ENCODE assay signal across 8 cellular contexts in the genomic region with DNA sequence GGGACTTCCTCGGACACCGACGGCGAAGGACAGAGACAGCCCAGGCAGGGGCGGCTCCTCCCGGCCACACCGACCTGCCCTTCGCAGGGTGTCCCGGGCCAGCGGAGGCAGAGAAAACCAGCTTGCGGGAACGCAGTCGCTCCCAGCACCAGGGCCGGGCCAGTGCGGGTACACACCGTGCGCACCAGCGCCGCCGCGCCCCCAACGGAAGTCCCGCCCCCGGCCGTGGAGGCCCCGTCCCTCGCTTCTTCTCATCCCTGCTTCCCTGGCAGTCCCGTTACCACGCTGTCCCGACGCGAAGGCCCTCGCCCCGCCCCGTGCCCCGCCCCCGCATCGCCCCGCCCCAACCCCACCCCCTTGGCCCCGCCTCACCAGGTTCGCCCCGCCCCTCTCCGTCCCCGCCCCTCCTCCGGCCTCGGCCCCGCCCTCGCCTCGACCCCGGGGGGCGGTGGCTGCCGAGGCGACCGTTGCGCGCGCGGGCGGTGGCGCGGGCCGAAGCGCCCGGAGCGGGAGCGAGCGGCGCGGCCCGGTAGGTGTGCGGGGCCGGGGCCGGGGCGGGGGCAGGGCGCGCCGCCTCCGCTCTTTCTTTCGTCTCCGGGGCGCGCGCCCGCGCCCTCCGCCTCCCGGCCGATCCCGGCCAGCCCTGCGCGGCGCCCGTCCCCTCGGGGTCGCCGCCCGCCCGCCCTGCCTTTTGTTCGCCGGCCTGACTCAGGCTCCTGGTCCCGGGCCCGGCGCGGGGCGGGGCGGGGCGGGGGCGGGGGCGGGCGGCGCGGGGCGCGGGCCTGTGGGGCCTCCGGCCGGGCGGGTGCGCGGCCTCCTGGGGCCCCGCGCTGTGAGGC. TPM values are rescaled to one million over a fixed set of nuclear protein-coding genes. Genes with fewer than 3 reads are reported as not detected.
DNase-seq lines count a peak whose midpoint lies in the region; ATAC-seq and TF ChIP-seq lines count a peak whose summit lies in the region.

A gene with protein sequence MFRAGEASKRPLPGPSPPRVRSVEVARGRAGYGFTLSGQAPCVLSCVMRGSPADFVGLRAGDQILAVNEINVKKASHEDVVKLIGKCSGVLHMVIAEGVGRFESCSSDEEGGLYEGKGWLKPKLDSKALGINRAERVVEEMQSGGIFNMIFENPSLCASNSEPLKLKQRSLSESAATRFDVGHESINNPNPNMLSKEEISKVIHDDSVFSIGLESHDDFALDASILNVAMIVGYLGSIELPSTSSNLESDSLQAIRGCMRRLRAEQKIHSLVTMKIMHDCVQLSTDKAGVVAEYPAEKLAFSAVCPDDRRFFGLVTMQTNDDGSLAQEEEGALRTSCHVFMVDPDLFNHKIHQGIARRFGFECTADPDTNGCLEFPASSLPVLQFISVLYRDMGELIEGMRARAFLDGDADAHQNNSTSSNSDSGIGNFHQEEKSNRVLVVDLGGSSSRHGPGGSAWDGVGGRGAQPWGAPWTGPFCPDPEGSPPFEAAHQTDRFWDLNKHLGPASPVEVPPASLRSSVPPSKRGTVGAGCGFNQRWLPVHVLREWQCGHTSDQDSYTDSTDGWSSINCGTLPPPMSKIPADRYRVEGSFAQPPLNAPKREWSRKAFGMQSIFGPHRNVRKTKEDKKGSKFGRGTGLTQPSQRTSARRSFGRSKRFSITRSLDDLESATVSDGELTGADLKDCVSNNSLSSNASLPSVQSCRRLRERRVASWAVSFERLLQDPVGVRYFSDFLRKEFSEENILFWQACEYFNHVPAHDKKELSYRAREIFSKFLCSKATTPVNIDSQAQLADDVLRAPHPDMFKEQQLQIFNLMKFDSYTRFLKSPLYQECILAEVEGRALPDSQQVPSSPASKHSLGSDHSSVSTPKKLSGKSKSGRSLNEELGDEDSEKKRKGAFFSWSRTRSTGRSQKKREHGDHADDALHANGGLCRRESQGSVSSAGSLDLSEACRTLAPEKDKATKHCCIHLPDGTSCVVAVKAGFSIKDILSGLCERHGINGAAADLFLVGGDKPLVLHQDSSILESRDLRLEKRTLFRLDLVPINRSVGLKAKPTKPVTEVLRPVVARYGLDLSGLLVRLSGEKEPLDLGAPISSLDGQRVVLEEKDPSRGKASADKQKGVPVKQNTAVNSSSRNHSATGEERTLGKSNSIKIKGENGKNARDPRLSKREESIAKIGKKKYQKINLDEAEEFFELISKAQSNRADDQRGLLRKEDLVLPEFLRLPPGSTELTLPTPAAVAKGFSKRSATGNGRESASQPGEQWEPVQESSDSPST (N-terminal part only) (plus strand): TSS at position 451 of the 839 bp plus-strand sequence. CDS start 23,150 bp downstream, outside the sequence.

- intact Hi-C loops in vagina (cut with DNase I), result loop anchor here (10.0 kb wide), 1 partner anchor 88 kb away; no protein-coding TSS in a partner anchor

- H3K36me3 ChIP-seq in hepatocyte (replicated peaks; ENCODE audit: insufficient read depth, low read depth) (no peaks in the 10 kb centered on the region), vagina (no peaks in the 10 kb centered on the region)

- H3K27me3 ChIP-seq in hepatocyte (no peaks in the 10 kb centered on the region), vagina (no peaks in the 10 kb centered on the region)

- H3K79me2 ChIP-seq in hepatocyte, result peaks cover 44% of the 10 kb centered on the region

- H3K27ac ChIP-seq in hepatocyte, result peak within 1 kb of the TSS; percentile 95
- peak within 1 kb of the TSS; percentile 92 for H3K27ac ChIP-seq in vagina

- peak in 1 of 2 donors; percentile 88 for TF ChIP-seq POLR2A in vagina (IDR thresholded peaks at IDR 0.05)

- TF ChIP-seq CTCF in GM12864 (IDR thresholded peaks at IDR 0.05; ENCODE audit: low read depth, low read length, missing control alignments) (no peak), hepatocyte (IDR thresholded peaks at IDR 0.05; ENCODE audit: poor library complexity) (no peak), vagina (IDR thresholded peaks at IDR 0.05) (no peak)

- WGBS in hepatocyte (ENCODE audit: low lambda C conversion rate, missing lambda C conversion rate), result 0% methylated on average over 43 of the region's 121 CpGs

- H4K20me1 ChIP-seq in hepatocyte (ENCODE audit: insufficient read depth, poor library complexity, severe bottlenecking), result no peaks in the 10 kb centered on the region

- H3K4me1 ChIP-seq in hepatocyte (ENCODE audit: insufficient read depth) (peaks cover 12% of the 10 kb centered on the region), vagina (peaks cover 34% of the 10 kb centered on the region)

- H3K4me3 ChIP-seq in GM12864 (ENCODE audit: low read depth, low read length) (peak within 1 kb of the TSS; percentile 57), hepatocyte (peak within 1 kb of the TSS; percentile 96), vagina (peak within 1 kb of the TSS; percentile 77 to 97)

- H3K9me2 ChIP-seq in hepatocyte (replicated peaks; ENCODE audit: insufficient read depth), result no peaks in the 10 kb centered on the region

- ATAC-seq in HG02852 (IDR thresholded peaks at IDR 0.05; ENCODE audit: unreplicated experiment), result peak; percentile 86

- H3K9me3 ChIP-seq in hepatocyte (ENCODE audit: low read depth) (no peaks in the 10 kb centered on the region), vagina (no peaks in the 10 kb centered on the region)

- no peak for DNase-seq in GM12864 (ENCODE audit: low read depth)
- DNase-seq in NCI-H1694 (lab: John Stamatoyannopoulos, UW), result peak; percentile 67
- peak; percentile 93 for DNase-seq in T1000 (lab: John Stamatoyannopoulos, UW)
- peak; percentile 97 for DNase-seq in astrocyte of the hippocampus (ENCODE audit: low read depth, low spot score)
- peak; percentile 97 for DNase-seq in hepatocyte (ENCODE audit: low spot score)
- peak; percentile 78 for DNase-seq in renal cortical epithelial cell (ENCODE audit: low read depth)
- peak in 1 of 2 donors; percentile 96 for DNase-seq in vagina (ENCODE audit: extremely low spot score in 2 of 2)

- peak within 1 kb of the TSS; percentile 97 for H2AFZ ChIP-seq in hepatocyte

- peak within 1 kb of the TSS; percentile 99 for H3K4me2 ChIP-seq in hepatocyte

RNA-seq across cellular contexts. Expression of the gene that starts here (rescaled TPM):
- total RNA-seq in hepatocyte (22.5 and 33.6 TPM in 2 replicates), renal cortical epithelial cell (24.7 and 27.4 TPM in 2 replicates), vagina (64.8 TPM)
- 19.6 and 31.9 TPM in 2 replicates for polyA plus RNA-seq in hepatocyte
